ENCODE assay signal across 19 cellular contexts in the genomic region with DNA sequence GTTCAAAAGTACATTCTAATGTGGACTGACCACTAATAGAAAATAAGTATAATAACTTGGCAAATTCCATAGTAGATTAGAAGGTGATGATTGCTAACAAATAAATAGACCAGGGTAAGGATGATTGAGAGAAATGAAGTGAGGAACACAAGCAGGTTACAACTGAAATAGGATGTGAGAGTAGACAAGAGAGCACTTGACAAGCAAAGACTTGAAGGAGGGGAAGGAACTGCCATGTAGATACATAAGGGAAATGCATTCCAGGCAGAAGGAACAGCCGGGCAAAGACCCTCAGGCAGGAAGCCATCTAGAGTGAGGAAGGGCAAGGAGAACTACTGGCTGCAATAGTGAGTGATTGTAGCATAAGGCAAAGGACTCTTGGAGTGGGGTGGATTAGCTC. TPM values are rescaled to one million over a fixed set of nuclear protein-coding genes. Genes with fewer than 3 reads are reported as not detected.
"Had no signal": no experiment of that assay in that cellular context is flagged by ENCODE, and none has a peak within 500 bp of the region (broad histone marks: within the 10 kb centered on the region; RNA-seq: fewer than 3 reads in every experiment).

No MANE protein-coding gene starts in this region.

- H3K9me3 Mint-ChIP-seq: activated CD8-positive, alpha-beta T cell treated with anti-CD3 and anti-CD28 coated beads for 36 hours; activated naive CD8-positive, alpha-beta T cell treated with anti-CD3 and anti-CD28 coated beads, Interleukin-2, amount 10 ng/mL, durations not matched to agents 7 days and 5 days; activated T-helper 17 cell treated with anti-CD3 and anti-CD28 coated beads, Interleukin-2, amount 50 U/mL, for 72 hours; brain; nephron; T-helper 2 cell treated with Interferon-gamma antibody and Interleukin-4, amounts not matched to agents 5 μg/mL and 100 μg/mL, for 36 hours had no signal

- H3K36me3 Mint-ChIP-seq: activated naive CD8-positive, alpha-beta T cell treated with anti-CD3 and anti-CD28 coated beads, Interleukin-2, amount 10 ng/mL, durations not matched to agents 7 days and 5 days; brain; type B pancreatic cell had no signal

- H3K27me3 Mint-ChIP-seq: type B pancreatic cell had no signal

- H3K36me3 ChIP-seq: colonic mucosa, gastroesophageal sphincter, heart right ventricle, stomach had no signal

- ATAC-seq: activated CD8-positive, alpha-beta T cell treated with anti-CD3 and anti-CD28 coated beads for 36 hours; activated T-helper 17 cell treated with anti-CD3 and anti-CD28 coated beads, Interleukin-2, amount 50 U/mL, for 72 hours; gastroesophageal sphincter; heart right ventricle had no signal

- H3K27ac Mint-ChIP-seq: activated CD8-positive, alpha-beta T cell treated with anti-CD3 and anti-CD28 coated beads for 36 hours; activated naive CD8-positive, alpha-beta T cell treated with anti-CD3 and anti-CD28 coated beads, Interleukin-2, amount 10 ng/mL, durations not matched to agents 7 days and 5 days; activated T-helper 17 cell treated with anti-CD3 and anti-CD28 coated beads, Interleukin-2, amount 50 U/mL, for 72 hours; nephron; T-helper 2 cell treated with Interferon-gamma antibody and Interleukin-4, amounts not matched to agents 5 μg/mL and 100 μg/mL, for 36 hours; type B pancreatic cell had no signal

- H3K4me3 Mint-ChIP-seq: activated CD8-positive, alpha-beta T cell treated with anti-CD3 and anti-CD28 coated beads for 36 hours; activated naive CD8-positive, alpha-beta T cell treated with anti-CD3 and anti-CD28 coated beads, Interleukin-2, amount 10 ng/mL, durations not matched to agents 7 days and 5 days; activated T-helper 17 cell treated with anti-CD3 and anti-CD28 coated beads, Interleukin-2, amount 50 U/mL, for 72 hours; brain; nephron; T-helper 2 cell treated with Interferon-gamma antibody and Interleukin-4, amounts not matched to agents 5 μg/mL and 100 μg/mL, for 36 hours; type B pancreatic cell had no signal

- H3K4me1 ChIP-seq: colonic mucosa, gastroesophageal sphincter had no signal

- H3K9me3 ChIP-seq: colonic mucosa, gastroesophageal sphincter, heart right ventricle, stomach had no signal

- H3K27me3 ChIP-seq: colonic mucosa, gastroesophageal sphincter, heart right ventricle, stomach had no signal

- DNase-seq: activated CD4-positive, alpha-beta T cell treated with anti-CD3 and anti-CD28 coated beads for 48 hours; activated CD4-positive, CD25-positive, alpha-beta regulatory T cell; activated CD8-positive, alpha-beta T cell treated with anti-CD3 and anti-CD28 coated beads for 36 hours; activated naive CD4-positive, alpha-beta T cell treated with Interleukin-2 at 50 U/mL for 16 hours; activated naive CD8-positive, alpha-beta T cell treated with anti-CD3 and anti-CD28 coated beads, Interleukin-2, amount 10 ng/mL, durations not matched to agents 7 days and 5 days; activated T-cell treated with anti-CD3 and anti-CD28 coated beads, Interleukin-2, amount 50 U/mL, for 1 hour; central memory CD4-positive, alpha-beta T cell; colonic mucosa; heart right ventricle; kidney glomerular epithelial cell; midbrain; nucleus accumbens; stomach had no signal

- H3K27ac ChIP-seq: colonic mucosa, gastroesophageal sphincter had no signal

- H3K4me3 ChIP-seq: colonic mucosa, gastroesophageal sphincter, heart right ventricle, stomach had no signal

RNA-seq across cellular contexts. Expression of a gene that starts 5.0 kb away (rescaled TPM):
- total RNA-seq: activated CD8-positive, alpha-beta T cell treated with anti-CD3 and anti-CD28 coated beads for 36 hours had no signal
